1 cellular context compared by ENCODE assay signal in the genomic region with DNA sequence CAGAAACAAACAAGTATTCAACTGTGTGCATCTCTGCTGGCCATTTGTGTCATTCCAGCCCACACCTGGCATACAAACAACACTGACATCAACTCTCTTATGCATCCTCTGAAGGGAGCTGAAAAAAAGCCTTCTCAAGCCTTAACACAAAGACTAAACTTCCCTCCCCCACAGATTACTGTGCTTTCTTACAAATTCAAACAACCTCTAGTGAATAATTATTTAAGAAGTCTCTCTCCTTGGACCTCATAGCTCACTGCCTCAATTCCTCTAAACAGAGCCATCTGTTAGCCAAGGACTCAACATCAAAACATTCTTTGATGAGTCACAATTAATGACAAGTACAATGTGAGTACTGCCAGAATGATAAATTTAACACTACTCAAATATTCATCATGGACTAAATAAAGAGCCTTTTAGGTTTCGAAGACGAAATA.
TF ChIP-seq lines count a peak whose summit lies in the region.

No MANE protein-coding gene starts in this region.

TF ChIP-seq in SK-N-SH, 30 proteins besides CTCF, POLR2A, EP300 and RAD21 (continued from another document):
- TF ChIP-seq, protein P1, sequence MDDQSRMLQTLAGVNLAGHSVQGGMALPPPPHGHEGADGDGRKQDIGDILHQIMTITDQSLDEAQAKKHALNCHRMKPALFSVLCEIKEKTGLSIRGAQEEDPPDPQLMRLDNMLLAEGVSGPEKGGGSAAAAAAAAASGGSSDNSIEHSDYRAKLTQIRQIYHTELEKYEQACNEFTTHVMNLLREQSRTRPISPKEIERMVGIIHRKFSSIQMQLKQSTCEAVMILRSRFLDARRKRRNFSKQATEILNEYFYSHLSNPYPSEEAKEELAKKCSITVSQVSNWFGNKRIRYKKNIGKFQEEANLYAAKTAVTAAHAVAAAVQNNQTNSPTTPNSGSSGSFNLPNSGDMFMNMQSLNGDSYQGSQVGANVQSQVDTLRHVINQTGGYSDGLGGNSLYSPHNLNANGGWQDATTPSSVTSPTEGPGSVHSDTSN (IDR thresholded peaks at IDR 0.05): peak; percentile 94
- peak; percentile 62; the same call in 1 of the 2 replicates for TF ChIP-seq MEF2A (IDR thresholded peaks at IDR 0.05; ENCODE audit: borderline replicate concordance, low read depth)
- TF ChIP-seq SIN3A (IDR thresholded peaks at IDR 0.05; ENCODE audit: borderline replicate concordance, low read depth, low read length): 0 out of 2 replicates have a peak, but pooled peaks have one; percentile 34
- TF ChIP-seq FOXJ3 (CRISPR knock-in tag; IDR thresholded peaks at IDR 0.05): no peak
- TF ChIP-seq NFIC (IDR thresholded peaks at IDR 0.05; ENCODE audit: borderline replicate concordance): peak; percentile 71; the same call in 1 of the 2 replicates
- TF ChIP-seq, protein P2, sequence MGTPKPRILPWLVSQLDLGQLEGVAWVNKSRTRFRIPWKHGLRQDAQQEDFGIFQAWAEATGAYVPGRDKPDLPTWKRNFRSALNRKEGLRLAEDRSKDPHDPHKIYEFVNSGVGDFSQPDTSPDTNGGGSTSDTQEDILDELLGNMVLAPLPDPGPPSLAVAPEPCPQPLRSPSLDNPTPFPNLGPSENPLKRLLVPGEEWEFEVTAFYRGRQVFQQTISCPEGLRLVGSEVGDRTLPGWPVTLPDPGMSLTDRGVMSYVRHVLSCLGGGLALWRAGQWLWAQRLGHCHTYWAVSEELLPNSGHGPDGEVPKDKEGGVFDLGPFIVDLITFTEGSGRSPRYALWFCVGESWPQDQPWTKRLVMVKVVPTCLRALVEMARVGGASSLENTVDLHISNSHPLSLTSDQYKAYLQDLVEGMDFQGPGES (IDR thresholded peaks at IDR 0.05; ENCODE audit: low read depth, low read length): no peak
- peak; percentile 89 for TF ChIP-seq FOSL2 (IDR thresholded peaks at IDR 0.05; ENCODE audit: borderline replicate concordance, low read depth)
- TF ChIP-seq TCF12 (IDR thresholded peaks at IDR 0.05): peak; percentile 95
- TF ChIP-seq, protein P3, sequence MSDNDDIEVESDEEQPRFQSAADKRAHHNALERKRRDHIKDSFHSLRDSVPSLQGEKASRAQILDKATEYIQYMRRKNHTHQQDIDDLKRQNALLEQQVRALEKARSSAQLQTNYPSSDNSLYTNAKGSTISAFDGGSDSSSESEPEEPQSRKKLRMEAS (IDR thresholded peaks at IDR 0.05; ENCODE audit: low read depth): no peak
